Comparison of ENCODE assay signal across 2 cellular contexts in the genomic region with DNA sequence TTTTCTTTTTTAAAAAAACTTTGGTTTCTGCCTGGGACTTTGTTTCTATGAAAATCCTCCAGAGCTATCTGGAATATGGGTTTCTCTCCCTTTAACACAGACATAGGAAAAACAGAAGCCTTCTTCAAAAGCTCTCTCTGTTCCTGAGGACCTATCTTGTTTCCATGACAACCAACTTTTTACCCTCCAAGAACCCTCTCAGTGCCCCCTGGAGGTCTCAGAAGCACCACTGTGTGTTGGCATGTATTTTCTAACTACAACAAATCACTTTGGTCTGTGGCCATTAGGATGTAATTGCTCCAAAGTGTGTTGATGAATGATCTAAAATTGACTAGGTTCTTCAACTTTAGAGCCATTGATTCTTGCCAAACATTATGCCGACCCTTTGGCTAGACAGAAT.
TF ChIP-seq lines count a peak whose summit lies in the region.

No MANE protein-coding gene starts in this region.

TF ChIP-seq in HEK293T, 16 proteins besides CTCF, POLR2A, EP300 and RAD21 (continued from another document):
- TF ChIP-seq ZNF384 (IDR thresholded peaks at IDR 0.05) (no peak), ARNT (IDR thresholded peaks at IDR 0.05) (no peak), LEF1 (IDR thresholded peaks at IDR 0.05; ENCODE audit: borderline replicate concordance) (no peak), FOXK2 (IDR thresholded peaks at IDR 0.05) (no peak), HDGF (IDR thresholded peaks at IDR 0.05; ENCODE audit: borderline replicate concordance) (no peak), TARDBP (IDR thresholded peaks at IDR 0.05) (no peak), NFRKB (IDR thresholded peaks at IDR 0.05) (no peak), FOXA1 (IDR thresholded peaks at IDR 0.05) (no peak), SUZ12 (IDR thresholded peaks at IDR 0.05) (no peak), SP1 (IDR thresholded peaks at IDR 0.05) (no peak)

TF ChIP-seq in WTC11, 78 proteins besides CTCF, POLR2A, EP300 and RAD21 (continued from another document):
- no peak for TF ChIP-seq ELF4 (CRISPR knock-in tag; IDR thresholded peaks at IDR 0.05; ENCODE audit: low read depth)
- TF ChIP-seq, protein P1, sequence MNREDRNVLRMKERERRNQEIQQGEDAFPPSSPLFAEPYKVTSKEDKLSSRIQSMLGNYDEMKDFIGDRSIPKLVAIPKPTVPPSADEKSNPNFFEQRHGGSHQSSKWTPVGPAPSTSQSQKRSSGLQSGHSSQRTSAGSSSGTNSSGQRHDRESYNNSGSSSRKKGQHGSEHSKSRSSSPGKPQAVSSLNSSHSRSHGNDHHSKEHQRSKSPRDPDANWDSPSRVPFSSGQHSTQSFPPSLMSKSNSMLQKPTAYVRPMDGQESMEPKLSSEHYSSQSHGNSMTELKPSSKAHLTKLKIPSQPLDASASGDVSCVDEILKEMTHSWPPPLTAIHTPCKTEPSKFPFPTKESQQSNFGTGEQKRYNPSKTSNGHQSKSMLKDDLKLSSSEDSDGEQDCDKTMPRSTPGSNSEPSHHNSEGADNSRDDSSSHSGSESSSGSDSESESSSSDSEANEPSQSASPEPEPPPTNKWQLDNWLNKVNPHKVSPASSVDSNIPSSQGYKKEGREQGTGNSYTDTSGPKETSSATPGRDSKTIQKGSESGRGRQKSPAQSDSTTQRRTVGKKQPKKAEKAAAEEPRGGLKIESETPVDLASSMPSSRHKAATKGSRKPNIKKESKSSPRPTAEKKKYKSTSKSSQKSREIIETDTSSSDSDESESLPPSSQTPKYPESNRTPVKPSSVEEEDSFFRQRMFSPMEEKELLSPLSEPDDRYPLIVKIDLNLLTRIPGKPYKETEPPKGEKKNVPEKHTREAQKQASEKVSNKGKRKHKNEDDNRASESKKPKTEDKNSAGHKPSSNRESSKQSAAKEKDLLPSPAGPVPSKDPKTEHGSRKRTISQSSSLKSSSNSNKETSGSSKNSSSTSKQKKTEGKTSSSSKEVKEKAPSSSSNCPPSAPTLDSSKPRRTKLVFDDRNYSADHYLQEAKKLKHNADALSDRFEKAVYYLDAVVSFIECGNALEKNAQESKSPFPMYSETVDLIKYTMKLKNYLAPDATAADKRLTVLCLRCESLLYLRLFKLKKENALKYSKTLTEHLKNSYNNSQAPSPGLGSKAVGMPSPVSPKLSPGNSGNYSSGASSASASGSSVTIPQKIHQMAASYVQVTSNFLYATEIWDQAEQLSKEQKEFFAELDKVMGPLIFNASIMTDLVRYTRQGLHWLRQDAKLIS (CRISPR knock-in tag; IDR thresholded peaks at IDR 0.05; ENCODE audit: borderline replicate concordance): no peak
- no peak for TF ChIP-seq HMGA2 (CRISPR knock-in tag; IDR thresholded peaks at IDR 0.05)
- no peak for TF ChIP-seq NFYB (CRISPR knock-in tag; conservative IDR thresholded peaks at IDR 0.05; ENCODE audit: low read depth)
- TF ChIP-seq ZNF671 (CRISPR knock-in tag; IDR thresholded peaks at IDR 0.05): no peak
- TF ChIP-seq, protein P2, sequence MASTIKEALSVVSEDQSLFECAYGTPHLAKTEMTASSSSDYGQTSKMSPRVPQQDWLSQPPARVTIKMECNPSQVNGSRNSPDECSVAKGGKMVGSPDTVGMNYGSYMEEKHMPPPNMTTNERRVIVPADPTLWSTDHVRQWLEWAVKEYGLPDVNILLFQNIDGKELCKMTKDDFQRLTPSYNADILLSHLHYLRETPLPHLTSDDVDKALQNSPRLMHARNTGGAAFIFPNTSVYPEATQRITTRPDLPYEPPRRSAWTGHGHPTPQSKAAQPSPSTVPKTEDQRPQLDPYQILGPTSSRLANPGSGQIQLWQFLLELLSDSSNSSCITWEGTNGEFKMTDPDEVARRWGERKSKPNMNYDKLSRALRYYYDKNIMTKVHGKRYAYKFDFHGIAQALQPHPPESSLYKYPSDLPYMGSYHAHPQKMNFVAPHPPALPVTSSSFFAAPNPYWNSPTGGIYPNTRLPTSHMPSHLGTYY (CRISPR knock-in tag; IDR thresholded peaks at IDR 0.05): no peak
- TF ChIP-seq, protein P3, sequence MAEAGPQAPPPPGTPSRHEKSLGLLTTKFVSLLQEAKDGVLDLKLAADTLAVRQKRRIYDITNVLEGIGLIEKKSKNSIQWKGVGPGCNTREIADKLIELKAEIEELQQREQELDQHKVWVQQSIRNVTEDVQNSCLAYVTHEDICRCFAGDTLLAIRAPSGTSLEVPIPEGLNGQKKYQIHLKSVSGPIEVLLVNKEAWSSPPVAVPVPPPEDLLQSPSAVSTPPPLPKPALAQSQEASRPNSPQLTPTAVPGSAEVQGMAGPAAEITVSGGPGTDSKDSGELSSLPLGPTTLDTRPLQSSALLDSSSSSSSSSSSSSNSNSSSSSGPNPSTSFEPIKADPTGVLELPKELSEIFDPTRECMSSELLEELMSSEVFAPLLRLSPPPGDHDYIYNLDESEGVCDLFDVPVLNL (CRISPR knock-in tag; IDR thresholded peaks at IDR 0.05; ENCODE audit: borderline replicate concordance, low read depth): no peak
TF ChIP-seq in WTC11: peak in this region for 0.
